17 cellular contexts compared by ENCODE assay signal in genomic region chr15:80609111-80609510, GRCh38.
A peak's percentile ranks its signal among the peaks of the same experiment; 100 is the strongest.
DNase-seq lines count a peak whose midpoint lies in the region; ATAC-seq, FAIRE-seq and TF ChIP-seq lines count a peak whose summit lies in the region.
"Had no signal": no experiment of that assay in that cellular context is flagged by ENCODE, and none has a peak within 500 bp of the region (broad histone marks: within the 10 kb centered on the region; RNA-seq: fewer than 3 reads in every experiment).

No MANE protein-coding gene starts in this region.

- intact Hi-C loops in IMR-90 (cut with micrococcal nuclease): no loop called here
- intact Hi-C loops in pancreas (cut with DNase I): no loop called here

- TF ChIP-seq POLR2A in IMR-90 (IDR thresholded peaks at IDR 0.05; ENCODE audit: low read depth, low read length): no peak

- 0 out of 4 replicates have a peak overlapping the region, but pooled peaks of 1 of the 2 experiments have one; percentile 9 for H4K8ac ChIP-seq in IMR-90 (ENCODE audit: low read depth in 2 of 2, low read length in 2 of 2)

- no peak overlapping the region for H3K56ac ChIP-seq in IMR-90 (ENCODE audit: extremely low read depth, insufficient read depth, low read length)

- dilution Hi-C loops in IMR-90 (cut with HindIII; ENCODE audit: low sequenced_read_pairs, unreplicated experiment): no loop called here
- dilution Hi-C loops in keratinocyte (cut with MboI; ENCODE audit: extremely low pct_ligation_motif_present, low sequenced_read_pairs): no loop called here

- H3K27ac Mint-ChIP-seq in brain: peak overlapping the region in 4 of 5 experiments; percentile 22 to 80 (median 44)
- H3K27ac Mint-ChIP-seq: B cell; CD4-positive, alpha-beta T cell had no signal

- no peak for TF ChIP-seq RAD21 in IMR-90 (IDR thresholded peaks at IDR 0.05; ENCODE audit: low read length)

- no peaks in the 10 kb centered on the region for H4K20me1 ChIP-seq in IMR-90 (ENCODE audit: insufficient read depth, low read length)
- H4K20me1 ChIP-seq in keratinocyte (ENCODE audit: control insufficient read depth, extremely low read depth, insufficient read depth, low read length): no peaks in the 10 kb centered on the region

- no peaks in the 10 kb centered on the region for H3K36me3 Mint-ChIP-seq in brain

- no peak overlapping the region; the same call in 1 of the 2 replicates for H4K5ac ChIP-seq in IMR-90 (ENCODE audit: low read depth, low read length)

- no peak overlapping the region for H3K14ac ChIP-seq in IMR-90 (replicated peaks; ENCODE audit: low read depth, low read length)

- BruUV-seq in IMR-90 (replicated peaks; lab: Mats Ljungman, UMichigan): no TSS peak

- 0 out of 2 replicates have a peak overlapping the region, but pooled peaks have one; percentile 24 for H2BK120ac ChIP-seq in IMR-90 (ENCODE audit: low read depth, low read length)

- FAIRE-seq in keratinocyte (lab: Jason Lieb, UNC) (no peak), pancreas (lab: Jason Lieb, UNC) (no peak)
- FAIRE-seq: G401.6, HTR-8/SVneo had no signal

- no peak overlapping the region for H2BK15ac ChIP-seq in IMR-90 (ENCODE audit: low read depth, low read length)

- no peaks in the 10 kb centered on the region for H3K36me3 ChIP-seq in IMR-90 (ENCODE audit: control insufficient read depth, insufficient read depth, low read length)
- no peaks in the 10 kb centered on the region for H3K36me3 ChIP-seq in keratinocyte (ENCODE audit: control insufficient read depth in 2 of 2, extremely low read depth in 1 of 2, insufficient read depth in 2 of 2, low read length in 2 of 2)
- H3K36me3 ChIP-seq in HAP-1 (replicated peaks): no peaks in the 10 kb centered on the region
- no peaks in the 10 kb centered on the region for H3K36me3 ChIP-seq in pancreas

- no peak overlapping the region for H3K18ac ChIP-seq in IMR-90 (ENCODE audit: low read depth, low read length)

- no peak overlapping the region for H3K9ac ChIP-seq in IMR-90 (ENCODE audit: low read depth, low read length)
- no peak overlapping the region for H3K9ac ChIP-seq in keratinocyte (ENCODE audit: control insufficient read depth, extremely low read depth, insufficient read depth, low read length)

- in situ Hi-C loops in IMR-90 (cut with MboI; ENCODE audit: low sequenced_read_pairs) (no loop called here), HAP-1 (cut with MboI; ENCODE audit: low sequenced_read_pairs) (no loop called here)

- H3K9me3 ChIP-seq in IMR-90 (ENCODE audit: control insufficient read depth, insufficient read depth, low read length) (no peaks in the 10 kb centered on the region), keratinocyte (ENCODE audit: control insufficient read depth, low read depth, low read length) (no peaks in the 10 kb centered on the region), HAP-1 (no peaks in the 10 kb centered on the region), pancreas (no peaks in the 10 kb centered on the region)

- H3K4me1 Mint-ChIP-seq in brain: peaks cover 15% of the 10 kb centered on the region
- H3K4me1 Mint-ChIP-seq: B cell had no signal

- no peak for TF ChIP-seq CTCF in IMR-90 (conservative IDR thresholded peaks at IDR 0.05; ENCODE audit: low read depth, low read length)
- no peak for TF ChIP-seq CTCF in brain (conservative IDR thresholded peaks at IDR 0.05)
- no peak for TF ChIP-seq CTCF in keratinocyte (optimal IDR thresholded peaks at IDR 0.05 in 1 of 3, IDR thresholded peaks at IDR 0.05 in 1 of 3, conservative IDR thresholded peaks at IDR 0.05 in 1 of 3; ENCODE audit: extremely low read depth in 1 of 3, insufficient read depth in 2 of 3, low read length in 3 of 3)
- TF ChIP-seq CTCF in pancreas (IDR thresholded peaks at IDR 0.05): no peak

- H3K27me3 ChIP-seq in IMR-90 (ENCODE audit: control insufficient read depth, insufficient read depth, low read length) (no peaks in the 10 kb centered on the region), keratinocyte (ENCODE audit: control insufficient read depth, extremely low read depth, insufficient read depth, low read length) (no peaks in the 10 kb centered on the region), HAP-1 (ENCODE audit: low read depth) (no peaks in the 10 kb centered on the region), pancreas (no peaks in the 10 kb centered on the region)

- POLR2A ChIA-PET in IMR-90 (lab: Charles Lee; ENCODE audit: unreplicated experiment): no interaction called here

- H3K4me2 ChIP-seq in IMR-90 (ENCODE audit: low read depth, low read length) (no peak overlapping the region), keratinocyte (ENCODE audit: control insufficient read depth, extremely low read depth, insufficient read depth, low read depth, low read length) (peak overlapping the region; percentile 64)

- no peaks in the 10 kb centered on the region for H3K79me2 ChIP-seq in keratinocyte (ENCODE audit: control insufficient read depth, insufficient read depth, low read length)

- H3K27me3 Mint-ChIP-seq in brain: peaks cover 4% of the 10 kb centered on the region
- H3K27me3 Mint-ChIP-seq: CD4-positive, alpha-beta T cell had no signal

- H2AK9ac ChIP-seq in IMR-90 (replicated peaks; ENCODE audit: low read depth, low read length, poor library complexity): no peak overlapping the region

- H3K79me1 ChIP-seq in IMR-90 (ENCODE audit: low read depth in 1 of 2, low read length in 2 of 2): no peaks in the 10 kb centered on the region

- CTCF ChIA-PET in IMR-90 (lab: Yijun Ruan, JAX): interaction anchor here (0.7 kb wide), 1 partner anchor 10 kb away, joined by 3 read pairs; no protein-coding TSS in a partner anchor

- peak overlapping the region; percentile 28; the same call in 1 of the 2 replicates for H2AK5ac ChIP-seq in IMR-90 (ENCODE audit: low read depth, low read length)

- no peak overlapping the region for H3K4me3 Mint-ChIP-seq in brain
- H3K4me3 Mint-ChIP-seq: B cell; CD4-positive, alpha-beta T cell had no signal

- ATAC-seq in IMR-90 (ENCODE audit: low read depth) (no peak), pancreas (no peak)

- H2AFZ ChIP-seq in IMR-90 (replicated peaks; ENCODE audit: low read length, poor library complexity) (no peak overlapping the region), keratinocyte (ENCODE audit: control insufficient read depth, low read length) (peak overlapping the region; percentile 14)

- no peak overlapping the region for H3K27ac ChIP-seq in IMR-90 (ENCODE audit: insufficient read depth, low read length)
- H3K27ac ChIP-seq in keratinocyte (ENCODE audit: control insufficient read depth, insufficient read depth, low read length): no peak overlapping the region
- H3K27ac ChIP-seq in pancreas: no peak overlapping the region
- no peak overlapping the region for H3K27ac ChIP-seq in caudate nucleus (ENCODE audit: low read depth, low read length)

- H3K9me1 ChIP-seq in IMR-90 (ENCODE audit: insufficient read depth, low read length) (no peaks in the 10 kb centered on the region; the same call in 1 of the 2 replicates), keratinocyte (ENCODE audit: control insufficient read depth, extremely low read depth, insufficient read depth, low read length) (no peaks in the 10 kb centered on the region)

- WGBS in IMR-90 (ENCODE audit: extremely low coverage in 2 of 2, insufficient read length in 1 of 2), 2 experiments: no CpG with 5 or more reads among the region's 4 CpGs
- WGBS in pancreas, 2 donors: 69 to 79% methylated on average over 4 of the region's 4 CpGs

- 0 out of 2 replicates have a peak overlapping the region, but pooled peaks have one; percentile 26 for H3K4ac ChIP-seq in IMR-90 (ENCODE audit: low read depth, low read length)

- H4K91ac ChIP-seq in IMR-90 (ENCODE audit: insufficient read depth, low read depth, low read length): no peak overlapping the region

- H3K4me1 ChIP-seq in IMR-90 (ENCODE audit: control insufficient read depth, insufficient read depth, low read length) (peaks cover 13% of the 10 kb centered on the region; the same call in 1 of the 2 replicates), keratinocyte (ENCODE audit: control insufficient read depth, extremely low read depth, insufficient read depth, low read length) (peaks cover 20% of the 10 kb centered on the region), HAP-1 (peaks cover 16% of the 10 kb centered on the region), pancreas (no peaks in the 10 kb centered on the region)

- H3K4me3 ChIP-seq in IMR-90 (ENCODE audit: insufficient read depth, low read depth, low read length) (no peak overlapping the region), keratinocyte (ENCODE audit: control insufficient read depth in 2 of 3, extremely low read depth in 1 of 3, insufficient read depth in 2 of 3, low read depth in 1 of 3, low read length in 3 of 3) (no peak overlapping the region), HAP-1 (no peak overlapping the region), pancreas (no peak overlapping the region)

- peaks cover 0 to 3% (median 0%) of the 10 kb centered on the region in 5 experiments for H3K9me3 Mint-ChIP-seq in brain
- H3K9me3 Mint-ChIP-seq: CD4-positive, alpha-beta T cell had no signal

- no peak overlapping the region for H2BK20ac ChIP-seq in IMR-90 (ENCODE audit: low read depth, low read length)

- no peak overlapping the region for H3K23ac ChIP-seq in IMR-90 (ENCODE audit: low read depth, low read length)

- DNase-seq in AG08396 (ENCODE audit: low spot score) (peak; percentile 1), IMR-90 (no peak), keratinocyte (ENCODE audit: low read depth, low spot score) (no peak), HAP-1 (ENCODE audit: low spot score in 2 of 2) (no peak), pancreas (no peak), caudate nucleus (lab: John Stamatoyannopoulos, UW) (no peak)
- DNase-seq: ACHN; CD4-positive, alpha-beta T cell; GOT3; NCI-H1694; NCI-H2107; NK-92 treated with Interleukin-12 subunit alpha and Interleukin-12 subunit beta, amount 100 ng/mL, for 24 hours; OCI-M1 had no signal

- no peak overlapping the region for H2BK5ac ChIP-seq in IMR-90 (ENCODE audit: low read depth, low read length, poor library complexity, severe bottlenecking)

TF ChIP-seq in IMR-90, 13 proteins besides CTCF, POLR2A, EP300 and RAD21 (continues in another document):
- TF ChIP-seq MXI1 (IDR thresholded peaks at IDR 0.05; ENCODE audit: borderline replicate concordance, low read depth, low read length) (no peak), SMC3 (IDR thresholded peaks at IDR 0.05; ENCODE audit: low read depth, low read length) (no peak), NFE2L2 (IDR thresholded peaks at IDR 0.05; ENCODE audit: low read depth, low read length) (no peak), USF2 (IDR thresholded peaks at IDR 0.05; ENCODE audit: low read depth, low read length) (no peak), MAZ (IDR thresholded peaks at IDR 0.05; ENCODE audit: borderline replicate concordance, low read depth, low read length) (no peak), RCOR1 (IDR thresholded peaks at IDR 0.05; ENCODE audit: insufficient replicate concordance, low read length) (no peak), FOS (IDR thresholded peaks at IDR 0.05; ENCODE audit: low read depth, low read length) (no peak), RFX5 (IDR thresholded peaks at IDR 0.05; ENCODE audit: low read depth, low read length) (no peak)
